Comparison of ENCODE assay signal across 13 cellular contexts in the genomic region with DNA sequence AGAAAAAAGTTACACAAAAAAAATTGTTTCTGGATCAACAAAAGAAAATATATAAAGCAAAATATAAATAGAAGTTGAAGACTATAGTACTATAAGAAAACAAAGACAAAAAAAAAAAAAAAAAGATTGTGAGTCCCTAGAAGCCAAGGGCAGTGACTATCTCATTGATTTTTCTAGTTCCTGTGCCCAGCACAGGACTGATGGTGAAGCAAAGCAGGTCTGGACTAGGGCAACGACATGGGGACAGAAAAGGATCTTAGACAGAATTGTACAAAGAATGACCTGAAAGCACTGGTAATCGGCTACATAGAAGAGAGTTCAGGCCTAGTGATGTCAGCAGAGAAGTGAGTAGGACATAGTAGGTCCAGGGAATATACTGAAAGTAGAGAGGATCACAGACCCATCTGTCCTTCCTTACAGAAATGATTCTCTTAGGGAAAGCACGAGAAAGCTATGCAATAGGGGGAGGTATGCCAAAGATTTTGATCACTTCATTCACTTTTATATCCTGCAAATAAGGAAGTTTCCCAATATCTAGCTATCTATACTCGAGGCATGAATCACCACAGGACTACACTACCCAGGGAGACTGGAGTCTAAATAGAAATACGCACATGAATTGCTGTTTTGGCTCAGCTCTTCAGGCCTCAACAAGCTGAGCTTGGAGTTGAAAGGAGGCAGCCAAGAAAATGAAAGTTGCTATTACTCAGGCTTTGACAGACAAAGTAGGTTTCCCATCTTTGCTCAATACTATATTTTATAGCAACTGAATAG.
DNase-seq lines count a peak whose midpoint lies in the region; ATAC-seq and TF ChIP-seq lines count a peak whose summit lies in the region.
"Had no signal": no experiment of that assay in that cellular context is flagged by ENCODE, and none has a peak within 500 bp of the region (broad histone marks: within the 10 kb centered on the region; RNA-seq: fewer than 3 reads in every experiment).

No MANE protein-coding gene starts in this region.

- H3K4me3 ChIP-seq in coronary artery (no peak overlapping the region), lower lobe of right lung (no peak overlapping the region), upper lobe of left lung (no peak overlapping the region)

- H3K27me3 ChIP-seq in lower lobe of right lung (ENCODE audit: low read depth) (no peaks in the 10 kb centered on the region), upper lobe of left lung (no peaks in the 10 kb centered on the region)

- TF ChIP-seq EP300 in upper lobe of left lung (IDR thresholded peaks at IDR 0.05) = no peak

- H3K4me1 Mint-ChIP-seq in activated T-cell treated with anti-CD3 and anti-CD28 coated beads, Interleukin-2, amount 50 U/mL, for 24 hours (ENCODE audit: low read depth) = no peaks in the 10 kb centered on the region
- H3K4me1 Mint-ChIP-seq: activated naive CD8-positive, alpha-beta T cell treated with anti-CD3 and anti-CD28 coated beads, Interleukin-2, amount 50 U/mL, for 24 hours had no signal

- no peaks in the 10 kb centered on the region for H3K9me3 Mint-ChIP-seq in activated T-cell treated with anti-CD3 and anti-CD28 coated beads, Interleukin-2, amount 50 U/mL, for 24 hours
- H3K9me3 Mint-ChIP-seq: activated naive CD8-positive, alpha-beta T cell treated with anti-CD3 and anti-CD28 coated beads, Interleukin-2, amount 50 U/mL, for 24 hours had no signal

- no peak for TF ChIP-seq POLR2A in upper lobe of left lung (IDR thresholded peaks at IDR 0.05)

- H3K4me3 Mint-ChIP-seq in activated T-cell treated with anti-CD3 and anti-CD28 coated beads, Interleukin-2, amount 50 U/mL, for 24 hours = no peak overlapping the region
- H3K4me3 Mint-ChIP-seq: activated naive CD8-positive, alpha-beta T cell treated with anti-CD3 and anti-CD28 coated beads, Interleukin-2, amount 50 U/mL, for 24 hours; HFFc6 had no signal

- no peaks in the 10 kb centered on the region for H3K36me3 ChIP-seq in lower lobe of right lung
- H3K36me3 ChIP-seq in upper lobe of left lung = no peaks in the 10 kb centered on the region

- TF ChIP-seq CTCF in coronary artery (IDR thresholded peaks at IDR 0.05) (no peak), lower lobe of right lung (IDR thresholded peaks at IDR 0.05) (no peak), upper lobe of left lung (IDR thresholded peaks at IDR 0.05) (no peak)

- 49 to 50% methylated on average over 5 of the region's 5 CpGs for WGBS in upper lobe of left lung, 2 donors

- ATAC-seq in lower lobe of right lung (peak; percentile 73 to 88), upper lobe of left lung (ENCODE audit: low FRiP score in 2 of 2) (peak; percentile 45 to 92)
- ATAC-seq: activated naive CD8-positive, alpha-beta T cell treated with anti-CD3 and anti-CD28 coated beads, Interleukin-2, amount 50 U/mL, for 24 hours had no signal

- intact Hi-C loops in lower lobe of right lung (cut with DNase I) = no loop called here

- H3K36me3 Mint-ChIP-seq in activated T-cell treated with anti-CD3 and anti-CD28 coated beads, Interleukin-2, amount 50 U/mL, for 24 hours (ENCODE audit: low read depth) = no peaks in the 10 kb centered on the region

- DNase-seq in NOMO-1 (lab: John Stamatoyannopoulos, UW; ENCODE audit: unreplicated experiment in 2 of 2) (peak; percentile 42 to 79), coronary artery (ENCODE audit: low spot score) (no peak), lower lobe of right lung (no peak), upper lobe of left lung (no peak), NCI-H82 treated with DMSO at 0.1 percent for 48 hours (lab: John Stamatoyannopoulos, UW; ENCODE audit: unreplicated experiment) (no peak), GM19238 (ENCODE audit: insufficient read length, low spot score) (no peak)
- no peak for DNase-seq in activated T-cell treated with anti-CD3 and anti-CD28 coated beads, Interleukin-2, amount 50 U/mL, for 24 hours
- DNase-seq: activated naive CD8-positive, alpha-beta T cell treated with anti-CD3 and anti-CD28 coated beads, Interleukin-2, amount 50 U/mL, for 24 hours; DMS53; HFFc6; kidney glomerular epithelial cell; SIG-M5; stimulated activated CD4-positive, alpha-beta T cell treated with anti-CD3 and anti-CD28 coated beads, Interleukin-2, amount 100 ng/mL, for 48 hours had no signal

- H3K9me3 ChIP-seq in lower lobe of right lung = no peaks in the 10 kb centered on the region
- H3K9me3 ChIP-seq in upper lobe of left lung = no peaks in the 10 kb centered on the region

- H3K27ac ChIP-seq in coronary artery = peak overlapping the region; percentile 28 to 44
- H3K27ac ChIP-seq in lower lobe of right lung = peak overlapping the region; percentile 41
- peak overlapping the region in 1 of 4 donors; percentile 32 for H3K27ac ChIP-seq in upper lobe of left lung

- H3K27ac Mint-ChIP-seq in activated T-cell treated with anti-CD3 and anti-CD28 coated beads, Interleukin-2, amount 50 U/mL, for 24 hours = no peak overlapping the region
- H3K27ac Mint-ChIP-seq: activated naive CD8-positive, alpha-beta T cell treated with anti-CD3 and anti-CD28 coated beads, Interleukin-2, amount 50 U/mL, for 24 hours; HFFc6 had no signal

- peaks cover 8% of the 10 kb centered on the region for H3K27me3 Mint-ChIP-seq in activated T-cell treated with anti-CD3 and anti-CD28 coated beads, Interleukin-2, amount 50 U/mL, for 24 hours
- H3K27me3 Mint-ChIP-seq: activated naive CD8-positive, alpha-beta T cell treated with anti-CD3 and anti-CD28 coated beads, Interleukin-2, amount 50 U/mL, for 24 hours had no signal

- no peaks in the 10 kb centered on the region for H3K4me1 ChIP-seq in lower lobe of right lung
- H3K4me1 ChIP-seq in upper lobe of left lung = no peaks in the 10 kb centered on the region

Comparison
In these comparisons a context has a peak if more than half of its experiments do, and no peak if none do; other contexts are left out.
1. DNase-seq: peak in NOMO-1 (2 of 2); none in coronary artery (single experiment), lower lobe of right lung (single experiment), upper lobe of left lung (0 of 2), activated T-cell treated with anti-CD3 and anti-CD28 coated beads, Interleukin-2, amount 50 U/mL, for 24 hours (single experiment), NCI-H82 treated with DMSO at 0.1 percent for 48 hours (single experiment) and GM19238 (single experiment).